Comparison of ENCODE assay signal across 20 cellular contexts in the genomic region with DNA sequence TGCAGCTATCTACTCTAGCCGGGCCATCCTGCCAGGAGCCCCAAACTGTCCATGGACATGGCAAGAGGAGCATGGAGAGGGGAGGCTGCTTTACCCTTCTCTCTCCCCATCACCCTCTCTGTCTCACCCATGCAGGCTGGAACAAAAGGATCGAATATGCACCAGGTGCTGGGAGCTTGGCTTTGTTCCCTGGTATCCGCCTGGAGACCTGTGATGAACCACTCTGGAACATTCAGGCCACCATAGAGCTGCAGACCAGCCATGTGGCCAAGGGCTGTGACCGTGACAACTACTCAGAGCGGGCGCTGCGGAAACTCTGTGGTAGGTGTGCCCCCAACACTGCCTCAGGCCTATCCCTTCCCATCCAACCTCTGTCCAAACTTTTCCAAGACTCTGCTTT.
"Had no signal": no experiment of that assay in that cellular context is flagged by ENCODE, and none has a peak within 500 bp of the region (broad histone marks: within the 10 kb centered on the region; RNA-seq: fewer than 3 reads in every experiment).

No MANE protein-coding gene starts in this region.

- ATAC-seq: HepG2 had no signal

- DNase-seq: IMR-90, Karpas-422, KG1, MG63, NCI-H1092, NCI-H1105 treated with DMSO at 0.1 percent for 48 hours, NCI-H1417 treated with DMSO at 0.1 percent for 48 hours, NCI-H187, NCI-H2029, NCI-H2081 treated with DMSO at 0.1 percent for 48 hours, NCI-H2171, NCI-H345, NCI-H446 treated with DMSO at 0.1 percent for 48 hours, NCI-H510A treated with DMSO at 0.1 percent for 48 hours, NCI-H526, NCI-H82, Right ventricle myocardium superior, RPMI8226, SIG-M5 had no signal
